17 cellular contexts compared by ENCODE assay signal in the genomic region with DNA sequence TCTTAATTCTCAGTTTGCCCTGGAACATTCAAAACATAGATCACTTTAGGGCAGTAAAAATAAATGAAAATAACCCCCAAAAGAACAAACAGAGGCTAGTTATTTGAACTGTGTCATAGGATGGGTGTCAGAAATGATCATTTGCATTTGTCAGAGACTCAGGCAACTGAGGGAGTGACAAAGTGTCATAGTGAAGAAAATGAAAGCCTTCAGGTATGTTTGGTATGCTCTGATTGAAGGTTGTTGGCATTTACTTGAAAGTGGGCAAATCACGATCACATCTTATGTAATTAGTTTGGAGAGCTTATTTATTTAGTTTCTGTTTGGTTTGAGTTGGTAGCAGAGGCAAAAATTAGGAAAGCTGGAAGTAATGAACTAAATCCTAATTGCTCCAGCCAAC.
A peak's percentile ranks its signal among the peaks of the same experiment; 100 is the strongest.
DNase-seq lines count a peak whose midpoint lies in the region; ATAC-seq and TF ChIP-seq lines count a peak whose summit lies in the region.
"Had no signal": no experiment of that assay in that cellular context is flagged by ENCODE, and none has a peak within 500 bp of the region (broad histone marks: within the 10 kb centered on the region; RNA-seq: fewer than 3 reads in every experiment).

No MANE protein-coding gene starts in this region.

- CTCF ChIA-PET in WTC11 (lab: Charles Lee), result no interaction called here

- H3K36me3 ChIP-seq in left lung (no peaks in the 10 kb centered on the region), smooth muscle cell (ENCODE audit: low read depth) (no peaks in the 10 kb centered on the region)
- H3K36me3 ChIP-seq: BE2C had no signal

- H3K4me3 ChIP-seq in left lung, result no peak overlapping the region
- no peak overlapping the region for H3K4me3 ChIP-seq in smooth muscle cell
- H3K4me3 ChIP-seq: A549, GM12878 had no signal

- H3K4me1 ChIP-seq in left lung (no peaks in the 10 kb centered on the region), smooth muscle cell (ENCODE audit: low read depth) (peaks cover 3% of the 10 kb centered on the region)
- H3K4me1 ChIP-seq: BE2C had no signal

- H3F3A ChIP-seq in smooth muscle cell (ENCODE audit: low read depth), result no peaks in the 10 kb centered on the region

- H3K27me3 Mint-ChIP-seq in WTC11 (ENCODE audit: low read depth), result no peaks in the 10 kb centered on the region

- H3K4me2 ChIP-seq in smooth muscle cell, result no peak overlapping the region
- H3K4me2 ChIP-seq: A549 had no signal

- TF ChIP-seq CTCF in WTC11 (IDR thresholded peaks at IDR 0.05) (no peak), left lung (IDR thresholded peaks at IDR 0.05) (no peak), smooth muscle cell (IDR thresholded peaks at IDR 0.05; ENCODE audit: borderline replicate concordance, insufficient read depth, poor library complexity, severe bottlenecking) (no peak)

- H3K36me3 Mint-ChIP-seq in WTC11, result peaks cover 10% of the 10 kb centered on the region
- H3K36me3 Mint-ChIP-seq: CD8-positive, alpha-beta T cell had no signal

- peak overlapping the region; percentile 21 for H2AFZ ChIP-seq in smooth muscle cell (ENCODE audit: low read depth)

- WGBS in smooth muscle cell (ENCODE audit: low lambda C conversion rate), result 52% methylated on average over 1 of the region's 1 CpG

- intact Hi-C loops in left lung (cut with DNase I), result no loop called here

- H3K27ac ChIP-seq in left lung (no peak overlapping the region), smooth muscle cell (ENCODE audit: low read depth) (no peak overlapping the region)
- H3K27ac ChIP-seq: A549, C4-2B had no signal

- peaks cover 47% of the 10 kb centered on the region for H3K4me1 Mint-ChIP-seq in WTC11

- ATAC-seq in WTC11 (0 out of 2 replicates have a peak, but pooled peaks have one; percentile 30), left lung (peak; percentile 65)
- ATAC-seq: A549; CD8-positive, alpha-beta T cell; GM12878; HCT116 had no signal

- DNase-seq in NCI-H69 (lab: John Stamatoyannopoulos, UW), result peak; percentile 32
- no peak for DNase-seq in WTC11 (ENCODE audit: low spot score)
- DNase-seq in left lung, result no peak
- DNase-seq in smooth muscle cell (lab: John Stamatoyannopoulos, UW; ENCODE audit: unreplicated experiment), result no peak
- DNase-seq in RPMI8226, result no peak
- no peak for DNase-seq in RKO (ENCODE audit: low spot score)
- DNase-seq in COLO829 (ENCODE audit: low spot score), result no peak
- DNase-seq in GM03348 (ENCODE audit: low spot score), result no peak
- DNase-seq: BE2C; CD8-positive, alpha-beta T cell; DMS 273 treated with DMSO at 0.1 percent for 48 hours; IMR-90; KBM-7 had no signal

- H4K20me1 ChIP-seq in smooth muscle cell (ENCODE audit: low read depth), result no peaks in the 10 kb centered on the region

- H3K9me3 Mint-ChIP-seq in WTC11, result peaks cover 18% of the 10 kb centered on the region

- POLR2A ChIA-PET in WTC11 (lab: Charles Lee), result no interaction called here

- H3K4me3 Mint-ChIP-seq in WTC11, result no peak overlapping the region
- H3K4me3 Mint-ChIP-seq: CD8-positive, alpha-beta T cell had no signal

- no peaks in the 10 kb centered on the region for H3K79me2 ChIP-seq in smooth muscle cell (ENCODE audit: low read depth)

- H3K27me3 ChIP-seq in left lung (no peaks in the 10 kb centered on the region), smooth muscle cell (ENCODE audit: low read depth) (no peaks in the 10 kb centered on the region)
- H3K27me3 ChIP-seq: BE2C had no signal

- H3K27ac Mint-ChIP-seq in WTC11, result no peak overlapping the region
- H3K27ac Mint-ChIP-seq: CD8-positive, alpha-beta T cell had no signal

- H3K9ac ChIP-seq in smooth muscle cell (ENCODE audit: low read depth), result no peak overlapping the region

- H3K9me3 ChIP-seq in left lung (peaks cover 0 to 11% of the 10 kb centered on the region in 2 donors), smooth muscle cell (replicated peaks; ENCODE audit: low read depth) (peaks cover 2% of the 10 kb centered on the region)
- H3K9me3 ChIP-seq: A549, BE2C had no signal

TF ChIP-seq in WTC11, 78 proteins besides CTCF, POLR2A, EP300 and RAD21 (continues in another document):
- no peak for TF ChIP-seq ZNF263 (CRISPR knock-in tag; IDR thresholded peaks at IDR 0.05; ENCODE audit: low read depth)
- TF ChIP-seq FOXJ3 (CRISPR knock-in tag; IDR thresholded peaks at IDR 0.05; ENCODE audit: borderline replicate concordance), result no peak
- TF ChIP-seq ELF4 (CRISPR knock-in tag; IDR thresholded peaks at IDR 0.05; ENCODE audit: low read depth), result no peak
- no peak for TF ChIP-seq IRF2 (CRISPR knock-in tag; IDR thresholded peaks at IDR 0.05; ENCODE audit: borderline replicate concordance, low read depth)
- TF ChIP-seq, protein P1, sequence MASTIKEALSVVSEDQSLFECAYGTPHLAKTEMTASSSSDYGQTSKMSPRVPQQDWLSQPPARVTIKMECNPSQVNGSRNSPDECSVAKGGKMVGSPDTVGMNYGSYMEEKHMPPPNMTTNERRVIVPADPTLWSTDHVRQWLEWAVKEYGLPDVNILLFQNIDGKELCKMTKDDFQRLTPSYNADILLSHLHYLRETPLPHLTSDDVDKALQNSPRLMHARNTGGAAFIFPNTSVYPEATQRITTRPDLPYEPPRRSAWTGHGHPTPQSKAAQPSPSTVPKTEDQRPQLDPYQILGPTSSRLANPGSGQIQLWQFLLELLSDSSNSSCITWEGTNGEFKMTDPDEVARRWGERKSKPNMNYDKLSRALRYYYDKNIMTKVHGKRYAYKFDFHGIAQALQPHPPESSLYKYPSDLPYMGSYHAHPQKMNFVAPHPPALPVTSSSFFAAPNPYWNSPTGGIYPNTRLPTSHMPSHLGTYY (CRISPR knock-in tag; IDR thresholded peaks at IDR 0.05), result no peak
- TF ChIP-seq TEAD4 (CRISPR knock-in tag; IDR thresholded peaks at IDR 0.05), result no peak
- TF ChIP-seq TP53 (CRISPR knock-in tag; IDR thresholded peaks at IDR 0.05), result no peak
- TF ChIP-seq, protein P2, sequence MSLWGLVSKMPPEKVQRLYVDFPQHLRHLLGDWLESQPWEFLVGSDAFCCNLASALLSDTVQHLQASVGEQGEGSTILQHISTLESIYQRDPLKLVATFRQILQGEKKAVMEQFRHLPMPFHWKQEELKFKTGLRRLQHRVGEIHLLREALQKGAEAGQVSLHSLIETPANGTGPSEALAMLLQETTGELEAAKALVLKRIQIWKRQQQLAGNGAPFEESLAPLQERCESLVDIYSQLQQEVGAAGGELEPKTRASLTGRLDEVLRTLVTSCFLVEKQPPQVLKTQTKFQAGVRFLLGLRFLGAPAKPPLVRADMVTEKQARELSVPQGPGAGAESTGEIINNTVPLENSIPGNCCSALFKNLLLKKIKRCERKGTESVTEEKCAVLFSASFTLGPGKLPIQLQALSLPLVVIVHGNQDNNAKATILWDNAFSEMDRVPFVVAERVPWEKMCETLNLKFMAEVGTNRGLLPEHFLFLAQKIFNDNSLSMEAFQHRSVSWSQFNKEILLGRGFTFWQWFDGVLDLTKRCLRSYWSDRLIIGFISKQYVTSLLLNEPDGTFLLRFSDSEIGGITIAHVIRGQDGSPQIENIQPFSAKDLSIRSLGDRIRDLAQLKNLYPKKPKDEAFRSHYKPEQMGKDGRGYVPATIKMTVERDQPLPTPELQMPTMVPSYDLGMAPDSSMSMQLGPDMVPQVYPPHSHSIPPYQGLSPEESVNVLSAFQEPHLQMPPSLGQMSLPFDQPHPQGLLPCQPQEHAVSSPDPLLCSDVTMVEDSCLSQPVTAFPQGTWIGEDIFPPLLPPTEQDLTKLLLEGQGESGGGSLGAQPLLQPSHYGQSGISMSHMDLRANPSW (CRISPR knock-in tag; conservative IDR thresholded peaks at IDR 0.05; ENCODE audit: low read depth), result no peak
- TF ChIP-seq, protein P3, sequence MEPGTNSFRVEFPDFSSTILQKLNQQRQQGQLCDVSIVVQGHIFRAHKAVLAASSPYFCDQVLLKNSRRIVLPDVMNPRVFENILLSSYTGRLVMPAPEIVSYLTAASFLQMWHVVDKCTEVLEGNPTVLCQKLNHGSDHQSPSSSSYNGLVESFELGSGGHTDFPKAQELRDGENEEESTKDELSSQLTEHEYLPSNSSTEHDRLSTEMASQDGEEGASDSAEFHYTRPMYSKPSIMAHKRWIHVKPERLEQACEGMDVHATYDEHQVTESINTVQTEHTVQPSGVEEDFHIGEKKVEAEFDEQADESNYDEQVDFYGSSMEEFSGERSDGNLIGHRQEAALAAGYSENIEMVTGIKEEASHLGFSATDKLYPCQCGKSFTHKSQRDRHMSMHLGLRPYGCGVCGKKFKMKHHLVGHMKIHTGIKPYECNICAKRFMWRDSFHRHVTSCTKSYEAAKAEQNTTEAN (CRISPR knock-in tag; IDR thresholded peaks at IDR 0.05), result no peak
- TF ChIP-seq ZNF423 (CRISPR knock-in tag; IDR thresholded peaks at IDR 0.05), result no peak
- TF ChIP-seq FOXP1 (CRISPR knock-in tag; IDR thresholded peaks at IDR 0.05; ENCODE audit: borderline replicate concordance), result no peak
- TF ChIP-seq, protein P4, sequence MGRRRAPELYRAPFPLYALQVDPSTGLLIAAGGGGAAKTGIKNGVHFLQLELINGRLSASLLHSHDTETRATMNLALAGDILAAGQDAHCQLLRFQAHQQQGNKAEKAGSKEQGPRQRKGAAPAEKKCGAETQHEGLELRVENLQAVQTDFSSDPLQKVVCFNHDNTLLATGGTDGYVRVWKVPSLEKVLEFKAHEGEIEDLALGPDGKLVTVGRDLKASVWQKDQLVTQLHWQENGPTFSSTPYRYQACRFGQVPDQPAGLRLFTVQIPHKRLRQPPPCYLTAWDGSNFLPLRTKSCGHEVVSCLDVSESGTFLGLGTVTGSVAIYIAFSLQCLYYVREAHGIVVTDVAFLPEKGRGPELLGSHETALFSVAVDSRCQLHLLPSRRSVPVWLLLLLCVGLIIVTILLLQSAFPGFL (CRISPR knock-in tag; IDR thresholded peaks at IDR 0.05; ENCODE audit: borderline replicate concordance), result no peak
